17 cellular contexts compared by ENCODE assay signal in genomic region chr7:159068893-159069448, GRCh38.
DNase-seq lines count a peak whose midpoint lies in the region; ATAC-seq and TF ChIP-seq lines count a peak whose summit lies in the region.
"Had no signal": no experiment of that assay in that cellular context is flagged by ENCODE, and none has a peak within 500 bp of the region (broad histone marks: within the 10 kb centered on the region; RNA-seq: fewer than 3 reads in every experiment).

No MANE protein-coding gene starts in this region.

- H3K4me3 ChIP-seq in right atrium auricular region = no peak overlapping the region
- H3K4me3 ChIP-seq in rectal smooth muscle tissue (ENCODE audit: low read length) = no peak overlapping the region
- no peak overlapping the region for H3K4me3 ChIP-seq in aorta (ENCODE audit: low read length in 2 of 2)
- H3K4me3 ChIP-seq: body of pancreas, SJCRH30, skin epidermis had no signal

- H3K9me3 Mint-ChIP-seq in activated CD8-positive, alpha-beta memory T cell treated with anti-CD3 and anti-CD28 coated beads, Interleukin-2, amount 10 ng/mL, durations not matched to agents 7 days and 5 days (ENCODE audit: low read depth) = no peaks in the 10 kb centered on the region
- H3K9me3 Mint-ChIP-seq: activated CD8-positive, alpha-beta T cell treated with anti-CD3 and anti-CD28 coated beads for 36 hours had no signal

- H3K4me1 Mint-ChIP-seq in activated CD8-positive, alpha-beta memory T cell treated with anti-CD3 and anti-CD28 coated beads, Interleukin-2, amount 10 ng/mL, durations not matched to agents 7 days and 5 days = peaks cover 25% of the 10 kb centered on the region

- H3K4me1 ChIP-seq in right atrium auricular region (peaks cover 0 to 40% of the 10 kb centered on the region in 2 donors), rectal smooth muscle tissue (ENCODE audit: control insufficient read depth, insufficient read depth, low read length) (peaks cover 3% of the 10 kb centered on the region), aorta (ENCODE audit: control insufficient read depth in 1 of 2, insufficient read depth in 2 of 2, low read length in 2 of 2) (no peaks in the 10 kb centered on the region)

- H3K4me3 Mint-ChIP-seq in activated CD8-positive, alpha-beta memory T cell treated with anti-CD3 and anti-CD28 coated beads, Interleukin-2, amount 10 ng/mL, durations not matched to agents 7 days and 5 days = no peak overlapping the region
- H3K4me3 Mint-ChIP-seq: activated CD8-positive, alpha-beta T cell treated with anti-CD3 and anti-CD28 coated beads for 36 hours had no signal

- intact Hi-C loops in aorta (cut with DNase I) = no loop called here

- H3K27ac Mint-ChIP-seq in activated CD8-positive, alpha-beta memory T cell treated with anti-CD3 and anti-CD28 coated beads, Interleukin-2, amount 10 ng/mL, durations not matched to agents 7 days and 5 days = no peak overlapping the region
- H3K27ac Mint-ChIP-seq: activated CD8-positive, alpha-beta T cell treated with anti-CD3 and anti-CD28 coated beads for 36 hours had no signal

- H3K27me3 ChIP-seq in right atrium auricular region (no peaks in the 10 kb centered on the region), rectal smooth muscle tissue (ENCODE audit: control insufficient read depth, insufficient read depth, low read length) (no peaks in the 10 kb centered on the region), aorta (ENCODE audit: control insufficient read depth in 1 of 2, insufficient read depth in 2 of 2, low read length in 1 of 2) (no peaks in the 10 kb centered on the region)
- H3K27me3 ChIP-seq: body of pancreas, neutrophil, SJCRH30 had no signal

- H3K27me3 Mint-ChIP-seq in activated CD8-positive, alpha-beta memory T cell treated with anti-CD3 and anti-CD28 coated beads, Interleukin-2, amount 10 ng/mL, durations not matched to agents 7 days and 5 days = no peaks in the 10 kb centered on the region
- H3K27me3 Mint-ChIP-seq: activated CD8-positive, alpha-beta T cell treated with anti-CD3 and anti-CD28 coated beads for 36 hours had no signal

- H3K36me3 ChIP-seq in right atrium auricular region = no peaks in the 10 kb centered on the region
- H3K36me3 ChIP-seq in rectal smooth muscle tissue (ENCODE audit: control insufficient read depth, insufficient read depth, low read length) = no peaks in the 10 kb centered on the region
- H3K36me3 ChIP-seq in aorta (ENCODE audit: control insufficient read depth in 1 of 2, insufficient read depth in 2 of 2, low read length in 1 of 2) = no peaks in the 10 kb centered on the region
- H3K36me3 ChIP-seq: neutrophil, SJCRH30 had no signal

- peak; percentile 42 for DNase-seq in activated CD8-positive, alpha-beta memory T cell treated with anti-CD3 and anti-CD28 coated beads, Interleukin-2, amount 50 U/mL, for 48 hours
- no peak for DNase-seq in activated CD8-positive, alpha-beta memory T cell treated with anti-CD3 and anti-CD28 coated beads, Interleukin-2, amount 10 ng/mL, durations not matched to agents 7 days and 5 days
- DNase-seq in right atrium auricular region (ENCODE audit: low spot score) = no peak
- DNase-seq in aorta = no peak
- DNase-seq in Kasumi-1 (lab: John Stamatoyannopoulos, UW) = no peak
- DNase-seq: effector CD4-positive, alpha-beta T cell; KBM-7; NCI-H1105 treated with DMSO at 0.1 percent for 48 hours; NCI-H2227 treated with DMSO at 0.1 percent for 48 hours; SJCRH30 had no signal

- H3K27ac ChIP-seq in right atrium auricular region (peak overlapping the region; percentile 65 to 81), rectal smooth muscle tissue (ENCODE audit: low read depth, low read length) (peak overlapping the region; percentile 72), aorta (ENCODE audit: low read depth in 1 of 2, low read length in 2 of 2) (peak overlapping the region; percentile 3 to 77)
- H3K27ac ChIP-seq: body of pancreas, neutrophil, SJCRH30 had no signal

- no peak overlapping the region for H3K9ac ChIP-seq in rectal smooth muscle tissue (ENCODE audit: low read length)

- no peaks in the 10 kb centered on the region for H3K9me3 ChIP-seq in right atrium auricular region
- no peaks in the 10 kb centered on the region for H3K9me3 ChIP-seq in aorta (ENCODE audit: control insufficient read depth, low read length)
- H3K9me3 ChIP-seq: body of pancreas, neutrophil, SJCRH30 had no signal

- CTCF ChIA-PET in activated CD8-positive, alpha-beta memory T cell treated with anti-CD3 and anti-CD28 coated beads, Interleukin-2, amount 10 ng/mL, durations not matched to agents 7 days and 5 days (lab: Charles Lee) = no interaction called here

- H3K36me3 Mint-ChIP-seq in activated CD8-positive, alpha-beta memory T cell treated with anti-CD3 and anti-CD28 coated beads, Interleukin-2, amount 10 ng/mL, durations not matched to agents 7 days and 5 days = no peaks in the 10 kb centered on the region

- 68 to 75% methylated on average over 14 of the region's 14 CpGs for WGBS in aorta, 2 donors

- no peak for ATAC-seq in activated CD8-positive, alpha-beta memory T cell treated with anti-CD3 and anti-CD28 coated beads, Interleukin-2, amount 10 ng/mL, durations not matched to agents 7 days and 5 days
- ATAC-seq in aorta (ENCODE audit: low FRiP score) (peak; percentile 24), HG02759 (IDR thresholded peaks at IDR 0.05; ENCODE audit: unreplicated experiment) (no peak), GM19351 (IDR thresholded peaks at IDR 0.05; ENCODE audit: unreplicated experiment) (no peak)

- no peak for TF ChIP-seq CTCF in right atrium auricular region (IDR thresholded peaks at IDR 0.05)
